Comparison of ENCODE assay signal across 17 cellular contexts in the genomic region with DNA sequence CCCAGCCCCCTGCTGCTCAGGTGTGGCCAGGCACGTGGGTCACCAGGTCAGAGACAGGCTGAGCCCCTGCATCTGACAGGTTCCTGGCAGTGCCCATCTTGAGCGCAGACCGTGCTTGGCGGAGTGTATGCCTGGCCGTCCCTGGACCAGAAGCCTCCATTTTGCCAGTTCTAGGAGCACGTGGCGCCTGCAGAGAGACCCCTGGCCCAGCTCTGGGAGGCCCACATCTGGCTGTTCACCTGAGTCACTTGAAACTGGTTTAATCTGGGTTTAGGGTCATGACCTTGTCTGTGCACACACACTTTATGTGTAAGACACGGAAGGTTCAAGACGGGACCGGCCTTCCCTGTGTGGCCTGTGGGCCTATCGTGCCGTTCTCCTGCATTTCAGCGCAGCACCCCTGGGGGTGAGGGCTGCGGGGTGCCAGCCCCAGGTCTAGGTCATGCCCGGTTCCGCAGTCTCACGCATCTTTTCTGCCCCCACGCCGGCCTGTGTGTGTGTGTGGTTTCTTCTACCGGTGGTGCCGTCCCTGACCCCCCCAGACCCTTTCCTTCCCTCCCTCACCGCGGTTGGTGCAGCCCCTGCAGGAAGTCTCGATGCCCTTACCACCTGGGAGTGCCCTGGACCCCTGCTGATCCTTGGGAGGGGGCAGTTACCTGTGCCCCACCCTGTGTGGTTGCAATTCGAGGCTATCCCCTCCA. TPM values are rescaled to one million over a fixed set of nuclear protein-coding genes. Genes with fewer than 3 reads are reported as not detected.
DNase-seq lines count a peak whose midpoint lies in the region; ATAC-seq, FAIRE-seq and TF ChIP-seq lines count a peak whose summit lies in the region.
"Had no signal": no experiment of that assay in that cellular context is flagged by ENCODE, and none has a peak within 500 bp of the region (broad histone marks: within the 10 kb centered on the region; RNA-seq: fewer than 3 reads in every experiment).

No MANE protein-coding gene starts in this region.

- DNase-seq in H7 (peak; percentile 59), HTR-8/SVneo (ENCODE audit: insufficient read length, low spot score) (no peak), RWPE2 (ENCODE audit: low spot score) (peak; percentile 86), neuronal stem cell (ENCODE audit: low spot score) (no peak), Calu3 (no peak), thyroid gland (no peak)
- DNase-seq in stimulated activated naive CD8-positive, alpha-beta T cell treated with anti-CD3 and anti-CD28 coated beads, Interleukin-15, amount 100 ng/mL, for 72 hours: no peak
- DNase-seq: GDM1 had no signal

- H3K27ac Mint-ChIP-seq in Calu3 (ENCODE audit: unreplicated experiment): no peak overlapping the region
- H3K27ac Mint-ChIP-seq in stimulated activated naive CD8-positive, alpha-beta T cell treated with anti-CD3 and anti-CD28 coated beads, Interleukin-15, amount 100 ng/mL, for 72 hours: no peak overlapping the region
- H3K27ac Mint-ChIP-seq: B cell; CD14-positive monocyte; CD8-positive, alpha-beta T cell; GM23338 had no signal

- H3K4me1 ChIP-seq in RWPE2 (ENCODE audit: insufficient read depth, poor library complexity, severe bottlenecking) (peaks cover 44% of the 10 kb centered on the region), neuronal stem cell (ENCODE audit: control insufficient read depth in 2 of 2, insufficient read depth in 1 of 2, low read depth in 1 of 2, low read length in 2 of 2) (peaks cover 4% of the 10 kb centered on the region in 2 donors), thyroid gland (peaks cover 0 to 5% of the 10 kb centered on the region in 2 donors)

- no peak overlapping the region for H4K91ac ChIP-seq in neuronal stem cell (ENCODE audit: low read depth, low read length, poor library complexity)

- H3K14ac ChIP-seq in neuronal stem cell (ENCODE audit: low read length): no peak overlapping the region

- no peak for TF ChIP-seq CTCF in RWPE2 (IDR thresholded peaks at IDR 0.05; ENCODE audit: poor library complexity, severe bottlenecking)
- no peak for TF ChIP-seq CTCF in Calu3 (IDR thresholded peaks at IDR 0.05; ENCODE audit: unreplicated experiment)
- no peak for TF ChIP-seq CTCF in thyroid gland (IDR thresholded peaks at IDR 0.05)

- peak overlapping the region; percentile 94 for H3K23ac ChIP-seq in neuronal stem cell (ENCODE audit: low read depth, low read length, poor library complexity)

- TF ChIP-seq POLR2A in thyroid gland (IDR thresholded peaks at IDR 0.05): no peak

- H2BK120ac ChIP-seq in neuronal stem cell (ENCODE audit: low read depth, low read length): no peak overlapping the region

- peaks cover 53% of the 10 kb centered on the region for H3K4me1 Mint-ChIP-seq in Calu3 (ENCODE audit: low read depth, unreplicated experiment)
- H3K4me1 Mint-ChIP-seq in stimulated activated naive CD8-positive, alpha-beta T cell treated with anti-CD3 and anti-CD28 coated beads, Interleukin-15, amount 100 ng/mL, for 72 hours: peaks cover 51% of the 10 kb centered on the region

- peaks cover 9% of the 10 kb centered on the region for H3K9me3 Mint-ChIP-seq in Calu3 (ENCODE audit: low read depth, unreplicated experiment)
- peaks cover 12 to 13% of the 10 kb centered on the region in 2 donors for H3K9me3 Mint-ChIP-seq in stimulated activated naive CD8-positive, alpha-beta T cell treated with anti-CD3 and anti-CD28 coated beads, Interleukin-15, amount 100 ng/mL, for 72 hours

- peaks cover 51% of the 10 kb centered on the region for H3K36me3 Mint-ChIP-seq in Calu3 (ENCODE audit: insufficient read depth, unreplicated experiment)

- no peaks in the 10 kb centered on the region for H3K27me3 Mint-ChIP-seq in Calu3 (ENCODE audit: unreplicated experiment)
- H3K27me3 Mint-ChIP-seq in stimulated activated naive CD8-positive, alpha-beta T cell treated with anti-CD3 and anti-CD28 coated beads, Interleukin-15, amount 100 ng/mL, for 72 hours: no peaks in the 10 kb centered on the region
- H3K27me3 Mint-ChIP-seq: B cell had no signal

- H2BK12ac ChIP-seq in neuronal stem cell (ENCODE audit: low read length): peak overlapping the region; percentile 60

- H2AK5ac ChIP-seq in neuronal stem cell (ENCODE audit: low read depth, low read length): peak overlapping the region; percentile 6

- H3K27me3 ChIP-seq in H7 (ENCODE audit: control insufficient read depth, insufficient read depth, low read length) (no peaks in the 10 kb centered on the region), RWPE2 (ENCODE audit: insufficient read depth, poor library complexity, severe bottlenecking) (no peaks in the 10 kb centered on the region), neuronal stem cell (ENCODE audit: control insufficient read depth in 3 of 3, insufficient read depth in 3 of 3, low read depth in 1 of 3, low read length in 3 of 3) (no peaks in the 10 kb centered on the region), thyroid gland (no peaks in the 10 kb centered on the region)

- H3K36me3 ChIP-seq in H7 (replicated peaks; ENCODE audit: control insufficient read depth, insufficient read depth, low read length) (peaks cover 15% of the 10 kb centered on the region), RWPE2 (ENCODE audit: low read depth) (peaks cover 44% of the 10 kb centered on the region), neuronal stem cell (replicated peaks in 1 of 2; ENCODE audit: control insufficient read depth in 2 of 2, insufficient read depth in 2 of 2, low read length in 2 of 2) (peaks cover 25 to 81% of the 10 kb centered on the region in 2 donors), thyroid gland (peaks cover 4 to 18% of the 10 kb centered on the region in 2 donors)

- H3K4me3 Mint-ChIP-seq in Calu3 (ENCODE audit: low read depth, unreplicated experiment): no peak overlapping the region
- no peak overlapping the region for H3K4me3 Mint-ChIP-seq in stimulated activated naive CD8-positive, alpha-beta T cell treated with anti-CD3 and anti-CD28 coated beads, Interleukin-15, amount 100 ng/mL, for 72 hours
- H3K4me3 Mint-ChIP-seq: B cell; CD14-positive monocyte; CD8-positive, alpha-beta T cell; GM23338 had no signal

- no peak for ATAC-seq in RWPE2 (ENCODE audit: low read depth)
- no peak for ATAC-seq in HG02852 (IDR thresholded peaks at IDR 0.05; ENCODE audit: unreplicated experiment)
- ATAC-seq in stimulated activated naive CD8-positive, alpha-beta T cell treated with anti-CD3 and anti-CD28 coated beads, Interleukin-15, amount 100 ng/mL, for 72 hours: no peak

- WGBS in neuronal stem cell (ENCODE audit: extremely low coverage in 2 of 2, insufficient read length in 2 of 2, insufficient replicate concordance in 1 of 2), 2 donors: no CpG with 5 or more reads among the region's 25 CpGs
- 90 to 91% methylated on average over 20 to 23 of the region's 25 CpGs for WGBS in thyroid gland, 2 donors

- H3K27ac ChIP-seq in RWPE2 (ENCODE audit: poor library complexity, severe bottlenecking) (no peak overlapping the region), neuronal stem cell (replicated peaks; ENCODE audit: low read length) (no peak overlapping the region), thyroid gland (no peak overlapping the region)
- H3K27ac ChIP-seq: HL-60, KMS-11 had no signal

- no peak overlapping the region for H3K4me2 ChIP-seq in neuronal stem cell (ENCODE audit: insufficient read depth, low read length, poor library complexity, severe bottlenecking)
- H3K4me2 ChIP-seq: KMS-11 had no signal

- H2BK5ac ChIP-seq in neuronal stem cell (ENCODE audit: low read length): peak overlapping the region; percentile 49

- H4K8ac ChIP-seq in neuronal stem cell (ENCODE audit: low read depth, low read length): no peak overlapping the region

- peak overlapping the region; percentile 73 for H3K9ac ChIP-seq in neuronal stem cell (ENCODE audit: low read depth, low read length, poor library complexity)
- H3K9ac ChIP-seq: KMS-11 had no signal

- H3K4me3 ChIP-seq in H7 (ENCODE audit: insufficient read depth, low read depth, low read length) (no peak overlapping the region), RWPE2 (ENCODE audit: severe bottlenecking) (no peak overlapping the region), neuronal stem cell (ENCODE audit: low read length in 2 of 2) (no peak overlapping the region), thyroid gland (replicated peaks in 1 of 3) (no peak overlapping the region)
- H3K4me3 ChIP-seq: GM23338 had no signal

- H3K9me3 ChIP-seq in RWPE2 (ENCODE audit: severe bottlenecking) (no peaks in the 10 kb centered on the region), neuronal stem cell (replicated peaks in 1 of 2; ENCODE audit: control insufficient read depth in 2 of 2, insufficient read depth in 1 of 2, low read depth in 1 of 2, low read length in 2 of 2) (peaks cover 2 to 5% of the 10 kb centered on the region in 2 donors), thyroid gland (no peaks in the 10 kb centered on the region)

- H2AFZ ChIP-seq in neuronal stem cell (ENCODE audit: low read length): no peak overlapping the region
- H2AFZ ChIP-seq: GM23338 had no signal

- intact Hi-C loops in Calu3 (cut with micrococcal nuclease; ENCODE audit: unreplicated experiment): no loop called here
- intact Hi-C loops in thyroid gland (cut with DNase I): no loop called here

- no peak overlapping the region for H3K4ac ChIP-seq in neuronal stem cell (ENCODE audit: low read length)

- peaks cover 30% of the 10 kb centered on the region for H3K79me1 ChIP-seq in neuronal stem cell (ENCODE audit: low read depth, low read length)

- H3K18ac ChIP-seq in neuronal stem cell (ENCODE audit: low read length): peak overlapping the region; percentile 83

- CTCF ChIA-PET in Calu3 (lab: Charles Lee): no interaction called here

- no TSS peak for BruUV-seq in Calu3 (replicated peaks; lab: Mats Ljungman, UMichigan)

- peak; percentile 64 for FAIRE-seq in HTR-8/SVneo (lab: Jason Lieb, UNC)
- FAIRE-seq: A204.1, GM12892 had no signal

- no peak overlapping the region for H2BK15ac ChIP-seq in neuronal stem cell (ENCODE audit: low read length)

RNA-seq across cellular contexts. Expression of gene SS18L1, which starts 14.0 kb away (rescaled TPM):
- total RNA-seq in H7 (2014; rRNA removed; shearing (Covaris generic)): 15.1 and 25.1 TPM in 2 replicates
- 13.7 TPM for polyA plus RNA-seq in neuronal stem cell (2013, experiment 1 of 2)
- polyA plus RNA-seq in neuronal stem cell (2013, experiment 2 of 2): 13.4 TPM
- 47.4 and 53.7 TPM in 2 replicates for total RNA-seq in Calu3 (2022)
- total RNA-seq in thyroid gland: 10 to 100 TPM; 12.2 to 22.0 (median 15.2) TPM

RNA-seq across cellular contexts. Expression of gene PSMA7, which starts 14.3 kb away (rescaled TPM):
- total RNA-seq in H7 (2014; rRNA removed; shearing (Covaris generic)): 413 and 501 TPM in 2 replicates
- polyA plus RNA-seq in neuronal stem cell (2013, experiment 1 of 2): 299 TPM
- polyA plus RNA-seq in neuronal stem cell (2013, experiment 2 of 2): 308 TPM
- total RNA-seq in Calu3 (2022): 514 and 518 TPM in 2 replicates
- total RNA-seq in thyroid gland: 100 to 1,000 TPM; 213 to 288 (median 261) TPM

RNA-seq across cellular contexts. Expression of gene MTG2, which starts 25.3 kb away (rescaled TPM):
- 32.7 and 37.8 TPM in 2 replicates for total RNA-seq in H7 (2014; rRNA removed; shearing (Covaris generic))
- polyA plus RNA-seq in neuronal stem cell (2013, experiment 1 of 2): 24.2 TPM
- polyA plus RNA-seq in neuronal stem cell (2013, experiment 2 of 2): 25.1 TPM
- total RNA-seq in Calu3 (2022): 87.9 and 92.6 TPM in 2 replicates
- total RNA-seq in thyroid gland: 10 to 100 TPM; 21.6 to 38.2 (median 33.4) TPM

RNA-seq across cellular contexts. Expression of gene LSM14B, which starts 35.3 kb away (rescaled TPM):
- 67.6 and 68.6 TPM in 2 replicates for total RNA-seq in H7 (2014; rRNA removed; shearing (Covaris generic))
- 74.7 TPM for polyA plus RNA-seq in neuronal stem cell (2013, experiment 1 of 2)
- 78.8 TPM for polyA plus RNA-seq in neuronal stem cell (2013, experiment 2 of 2)
- total RNA-seq in Calu3 (2022) (76.9 and 78.0 TPM in 2 replicates), thyroid gland (10 to 100 TPM; 25.3 to 27.9 (median 25.6) TPM)

Comparison
In these comparisons a context has a peak if more than half of its experiments do, and no peak if none do; other contexts are left out.
1. DNase-seq: peak in H7 (single experiment) and RWPE2 (single experiment); none in HTR-8/SVneo (single experiment), neuronal stem cell (single experiment), Calu3 (single experiment), thyroid gland (0 of 2) and stimulated activated naive CD8-positive, alpha-beta T cell treated with anti-CD3 and anti-CD28 coated beads, Interleukin-15, amount 100 ng/mL, for 72 hours (0 of 2).